Comparison of ENCODE assay signal across 8 cellular contexts in genomic region chr9:107285292-107285691, GRCh38. TPM values are rescaled to one million over a fixed set of nuclear protein-coding genes. Genes with fewer than 3 reads are reported as not detected.
DNase-seq lines count a peak whose midpoint lies in the region; ATAC-seq and TF ChIP-seq lines count a peak whose summit lies in the region.

No MANE protein-coding gene starts in this region.

- peaks cover 0 to 60% (median 22%) of the 10 kb centered on the region in 4 donors for H3K4me1 ChIP-seq in right lobe of liver

- no peaks in the 10 kb centered on the region for H3K27me3 ChIP-seq in right lobe of liver

- H3K9me3 ChIP-seq in right lobe of liver = no peaks in the 10 kb centered on the region

- ATAC-seq in right lobe of liver = no peak

- peak overlapping the region; percentile 68 for H3K27ac Mint-ChIP-seq in activated naive CD4-positive, alpha-beta T cell treated with anti-CD3 and anti-CD28 coated beads, Interleukin-2, amount 50 U/mL, for 24 hours
- peak overlapping the region; percentile 79 for H3K27ac Mint-ChIP-seq in type B pancreatic cell

- WGBS in right lobe of liver (ENCODE audit: insufficient coverage, low coverage, low lambda C conversion rate, missing lambda C conversion rate) = 4% methylated on average over 6 of the region's 6 CpGs

- TF ChIP-seq CTCF in astrocyte of the cerebellum (IDR thresholded peaks at IDR 0.05; ENCODE audit: low read depth, low read length, missing control alignments) = no peak
- no peak for TF ChIP-seq CTCF in right lobe of liver (IDR thresholded peaks at IDR 0.05)
- TF ChIP-seq CTCF in type B pancreatic cell (conservative IDR thresholded peaks at IDR 0.05) = no peak

- no peaks in the 10 kb centered on the region for H3K36me3 ChIP-seq in right lobe of liver

- peaks cover 71% of the 10 kb centered on the region for H3K4me1 Mint-ChIP-seq in activated naive CD4-positive, alpha-beta T cell treated with anti-CD3 and anti-CD28 coated beads, Interleukin-2, amount 50 U/mL, for 24 hours
- H3K4me1 Mint-ChIP-seq in type B pancreatic cell (ENCODE audit: unreplicated experiment) = peaks cover 40% of the 10 kb centered on the region

- no peak for TF ChIP-seq POLR2A in right lobe of liver (IDR thresholded peaks at IDR 0.05)

- H3K9me3 Mint-ChIP-seq in activated naive CD4-positive, alpha-beta T cell treated with anti-CD3 and anti-CD28 coated beads, Interleukin-2, amount 50 U/mL, for 24 hours = no peaks in the 10 kb centered on the region
- H3K9me3 Mint-ChIP-seq in type B pancreatic cell = no peaks in the 10 kb centered on the region

- H3K36me3 Mint-ChIP-seq in activated naive CD4-positive, alpha-beta T cell treated with anti-CD3 and anti-CD28 coated beads, Interleukin-2, amount 50 U/mL, for 24 hours = no peaks in the 10 kb centered on the region
- peaks cover 5% of the 10 kb centered on the region for H3K36me3 Mint-ChIP-seq in type B pancreatic cell

- peak overlapping the region; percentile 99 for H3K4me3 Mint-ChIP-seq in activated naive CD4-positive, alpha-beta T cell treated with anti-CD3 and anti-CD28 coated beads, Interleukin-2, amount 50 U/mL, for 24 hours
- H3K4me3 Mint-ChIP-seq in type B pancreatic cell = peak overlapping the region; percentile 100

- peak overlapping the region; percentile 68 for H3K4me3 ChIP-seq in astrocyte of the cerebellum (ENCODE audit: low read depth, low read length)
- H3K4me3 ChIP-seq in right lobe of liver = peak overlapping the region; percentile 86 to 95 (median 91)

- no peak for DNase-seq in activated naive CD4-positive, alpha-beta T cell (lab: John Stamatoyannopoulos, UW)
- DNase-seq in astrocyte of the cerebellum (ENCODE audit: low read depth) (no peak), right lobe of liver (no peak), type B pancreatic cell (ENCODE audit: extremely low spot score, unreplicated experiment) (no peak), activated gamma-delta T cell treated with Interleukin-2 at 50 U/mL for 16 hours (no peak), NAMALWA (ENCODE audit: low spot score) (no peak), kidney tubule cell (ENCODE audit: low spot score) (no peak)

- in situ Hi-C loops in astrocyte of the cerebellum (cut with HindIII; ENCODE audit: low sequenced_read_pairs) = no loop called here

- no peaks in the 10 kb centered on the region for H3K27me3 Mint-ChIP-seq in activated naive CD4-positive, alpha-beta T cell treated with anti-CD3 and anti-CD28 coated beads, Interleukin-2, amount 50 U/mL, for 24 hours
- H3K27me3 Mint-ChIP-seq in type B pancreatic cell = no peaks in the 10 kb centered on the region

- intact Hi-C loops in right lobe of liver (cut with DNase I) = no loop called here

- H3K27ac ChIP-seq in right lobe of liver = peak overlapping the region; percentile 98 to 99 (median 99)

RNA-seq across cellular contexts. Expression of gene RAD23B, which starts 2.2 kb away (rescaled TPM):
- 100 to 1,000 TPM in 2 of 6 experiments, 10 to 100 TPM in 4; 86.9 to 110 (median 99.1) TPM for total RNA-seq in right lobe of liver
- 134 and 186 TPM in 2 replicates for total RNA-seq in type B pancreatic cell (ENCODE audit: low replicate concordance)
